ENCODE assay signal across 12 cellular contexts in genomic region chrX:152641996-152642395, GRCh38. TPM values are rescaled to one million over a fixed set of nuclear protein-coding genes. Genes with fewer than 3 reads are reported as not detected.
A peak's percentile ranks its signal among the peaks of the same experiment; 100 is the strongest.
DNase-seq lines count a peak whose midpoint lies in the region; ATAC-seq and TF ChIP-seq lines count a peak whose summit lies in the region.
"Had no signal": no experiment of that assay in that cellular context is flagged by ENCODE, and none has a peak within 500 bp of the region (broad histone marks: within the 10 kb centered on the region; RNA-seq: fewer than 3 reads in every experiment).

No MANE protein-coding gene starts in this region.

- no peaks in the 10 kb centered on the region for H3K9me3 Mint-ChIP-seq in effector memory CD8-positive, alpha-beta T cell
- H3K9me3 Mint-ChIP-seq: memory B cell had no signal

- H3K27me3 ChIP-seq in H7 (ENCODE audit: control insufficient read depth, insufficient read depth, low read length) (peaks cover 18% of the 10 kb centered on the region), SK-N-SH (ENCODE audit: insufficient read depth) (no peaks in the 10 kb centered on the region; the same call in 1 of the 2 replicates)

- no peak overlapping the region for H3K4me2 ChIP-seq in SK-N-SH

- H2AFZ ChIP-seq in SK-N-SH (ENCODE audit: low read depth): no peak overlapping the region

- no peak overlapping the region for H3K4me3 Mint-ChIP-seq in effector memory CD8-positive, alpha-beta T cell
- H3K4me3 Mint-ChIP-seq: memory B cell had no signal

- no peak overlapping the region for H3K27ac ChIP-seq in SK-N-SH (ENCODE audit: low read depth in 2 of 2, low read length in 1 of 2)

- H3K9me3 ChIP-seq in SK-N-SH: no peaks in the 10 kb centered on the region

- peaks cover 2% of the 10 kb centered on the region for H3K36me3 Mint-ChIP-seq in effector memory CD8-positive, alpha-beta T cell (ENCODE audit: insufficient read depth)
- H3K36me3 Mint-ChIP-seq: memory B cell had no signal

- H3K27ac Mint-ChIP-seq in effector memory CD8-positive, alpha-beta T cell: no peak overlapping the region
- H3K27ac Mint-ChIP-seq: memory B cell had no signal

- ATAC-seq in GM21367 (IDR thresholded peaks at IDR 0.05; ENCODE audit: unreplicated experiment) (no peak), GM19395 (IDR thresholded peaks at IDR 0.05; ENCODE audit: unreplicated experiment) (no peak), HG02938 (IDR thresholded peaks at IDR 0.05; ENCODE audit: unreplicated experiment) (no peak)
- ATAC-seq in effector memory CD8-positive, alpha-beta T cell (replicated peaks): no peak

- TF ChIP-seq EP300 in SK-N-SH (IDR thresholded peaks at IDR 0.05; ENCODE audit: borderline replicate concordance in 1 of 2, low read depth in 1 of 2, low read length in 1 of 2): no peak

- H3F3A ChIP-seq in SK-N-SH (replicated peaks; ENCODE audit: insufficient read depth): no peaks in the 10 kb centered on the region

- no peak overlapping the region for H3K9ac ChIP-seq in SK-N-SH

- no peaks in the 10 kb centered on the region; a peak in 1 of 4 replicates for H3K4me1 ChIP-seq in SK-N-SH (ENCODE audit: control insufficient read depth in 1 of 2, insufficient read depth in 2 of 2, low read depth in 1 of 2, low read length in 1 of 2)

- H3K4me3 ChIP-seq in H7 (ENCODE audit: insufficient read depth, low read depth, low read length) (no peak overlapping the region), SK-N-SH (ENCODE audit: low read depth in 2 of 2, low read length in 1 of 2) (no peak overlapping the region)

- H3K4me1 Mint-ChIP-seq in effector memory CD8-positive, alpha-beta T cell (ENCODE audit: low read depth in 2 of 2): no peaks in the 10 kb centered on the region
- H3K4me1 Mint-ChIP-seq: memory B cell had no signal

- H4K20me1 ChIP-seq in SK-N-SH (ENCODE audit: insufficient read depth): no peaks in the 10 kb centered on the region

- TF ChIP-seq CTCF in SK-N-SH (IDR thresholded peaks at IDR 0.05): peak; percentile 42

- H3K36me3 ChIP-seq in H7 (replicated peaks; ENCODE audit: control insufficient read depth, insufficient read depth, low read length): no peaks in the 10 kb centered on the region; the same call in 1 of the 2 replicates
- no peaks in the 10 kb centered on the region for H3K36me3 ChIP-seq in SK-N-SH (replicated peaks in 1 of 2; ENCODE audit: control insufficient read depth in 1 of 2, insufficient read depth in 2 of 2, low read length in 1 of 2)

- CTCF ChIA-PET in SK-N-SH (lab: Yijun Ruan, JAX): interaction anchor here (0.6 to 5.1 kb wide), 8 partner anchors 9 to 888 kb away, joined by 3 to 78 read pairs (median 12); no protein-coding TSS in a partner anchor

- in situ Hi-C loops in Caki2 (cut with HindIII; ENCODE audit: low pct_unique_long_range_greater_than_20kb, low sequenced_read_pairs): no loop called here

- peak; percentile 2 for DNase-seq in Caki2 (ENCODE audit: low read depth)
- DNase-seq in H7: peak; percentile 37
- peak; percentile 46 for DNase-seq in SK-N-SH
- peak; percentile 3 for DNase-seq in iris pigment epithelial cell (ENCODE audit: low read depth)
- no peak for DNase-seq in effector memory CD8-positive, alpha-beta T cell
- DNase-seq: cerebellar nuclear complex; NCI-H2029; stimulated activated CD4-positive, alpha-beta T cell treated with anti-CD3 and anti-CD28 coated beads, Interleukin-4, amount 100 ng/mL, for 24 hours had no signal

- TF ChIP-seq RAD21 in SK-N-SH (IDR thresholded peaks at IDR 0.05; ENCODE audit: low read length): peak; percentile 61

- 17% methylated on average over 3 of the region's 6 CpGs for WGBS in SK-N-SH (ENCODE audit: low lambda C conversion rate)

- no peaks in the 10 kb centered on the region for H3K79me2 ChIP-seq in SK-N-SH (ENCODE audit: insufficient read depth)

- peaks cover 12 to 14% of the 10 kb centered on the region in 2 donors for H3K27me3 Mint-ChIP-seq in effector memory CD8-positive, alpha-beta T cell

- POLR2A ChIA-PET in SK-N-SH (lab: Yijun Ruan, JAX): no interaction called here

- H3K9me2 ChIP-seq in SK-N-SH: no peaks in the 10 kb centered on the region

TF ChIP-seq in SK-N-SH, 30 proteins besides CTCF, POLR2A, EP300 and RAD21:
- TF ChIP-seq, protein P1, sequence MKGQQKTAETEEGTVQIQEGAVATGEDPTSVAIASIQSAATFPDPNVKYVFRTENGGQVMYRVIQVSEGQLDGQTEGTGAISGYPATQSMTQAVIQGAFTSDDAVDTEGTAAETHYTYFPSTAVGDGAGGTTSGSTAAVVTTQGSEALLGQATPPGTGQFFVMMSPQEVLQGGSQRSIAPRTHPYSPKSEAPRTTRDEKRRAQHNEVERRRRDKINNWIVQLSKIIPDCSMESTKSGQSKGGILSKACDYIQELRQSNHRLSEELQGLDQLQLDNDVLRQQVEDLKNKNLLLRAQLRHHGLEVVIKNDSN (IDR thresholded peaks at IDR 0.05; ENCODE audit: borderline replicate concordance, low read depth): no peak
- TF ChIP-seq SMC3 (IDR thresholded peaks at IDR 0.05; ENCODE audit: low read depth, low read length): peak; percentile 45

RNA-seq across cellular contexts. Expression of gene GABRQ, which starts 4.3 kb away (rescaled TPM):
- 0.30 and 0.81 TPM in 2 replicates for total RNA-seq in Caki2 (2014; rRNA removed; shearing (Covaris generic); ENCODE audit: low replicate concordance)
- 3.5 and 3.8 TPM in 2 replicates for total RNA-seq in H7 (2014; rRNA removed; shearing (Covaris generic))
- 0.02 and 0.03 TPM in 2 replicates for polyA plus RNA-seq in SK-N-SH (2012; rRNA removed)
- polyA plus RNA-seq in SK-N-SH (2012; cell fraction: cytosol; rRNA removed): 0.03 and 0.05 TPM in 2 replicates
- 0.05 TPM in 1 of 2 replicates, not detected in the other for polyA plus RNA-seq in SK-N-SH (2012; cell fraction: nucleus; rRNA removed)

RNA-seq across cellular contexts. Expression of gene MAGEA3, which starts 56.6 kb away (rescaled TPM):
- total RNA-seq in Caki2 (2014; rRNA removed; shearing (Covaris generic); ENCODE audit: low replicate concordance): not detected in 2 replicates
- total RNA-seq in H7 (2014; rRNA removed; shearing (Covaris generic)): 0.07 TPM in 1 of 2 replicates, not detected in the other
- polyA plus RNA-seq in SK-N-SH (2012; rRNA removed): 84.2 and 107 TPM in 2 replicates
- 81.3 and 93.6 TPM in 2 replicates for polyA plus RNA-seq in SK-N-SH (2012; cell fraction: cytosol; rRNA removed)
- polyA plus RNA-seq in SK-N-SH (2012; cell fraction: nucleus; rRNA removed): 46.8 and 66.3 TPM in 2 replicates

Comparison
In these comparisons a context has a peak if more than half of its experiments do, and no peak if none do; other contexts are left out.
1. DNase-seq: peak in Caki2 (single experiment), H7 (single experiment), SK-N-SH (single experiment) and iris pigment epithelial cell (single experiment); none in effector memory CD8-positive, alpha-beta T cell (0 of 3).